Comparison of ENCODE assay signal across 13 cellular contexts in the genomic region with DNA sequence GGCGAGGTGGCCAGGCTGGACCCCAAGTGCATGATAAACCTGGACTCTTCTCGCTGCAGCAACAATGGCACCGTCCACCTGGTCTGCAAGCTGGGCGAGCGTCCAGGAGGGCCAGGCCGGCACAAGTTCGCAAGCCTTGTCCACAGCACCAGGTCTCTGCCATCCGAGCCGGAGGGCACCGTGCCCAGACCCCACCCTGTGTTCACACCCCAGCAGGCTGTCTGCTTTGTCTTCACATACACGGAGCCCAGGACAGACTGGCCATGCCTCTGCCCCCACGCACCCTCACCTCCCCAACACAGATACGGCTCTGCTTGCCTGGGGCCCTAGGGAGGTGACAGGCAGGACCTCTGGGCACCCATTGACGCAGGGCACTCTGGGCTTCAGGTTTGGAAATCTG. TPM values are rescaled to one million over a fixed set of nuclear protein-coding genes. Genes with fewer than 3 reads are reported as not detected.
A peak's percentile ranks its signal among the peaks of the same experiment; 100 is the strongest.
DNase-seq lines count a peak whose midpoint lies in the region; ATAC-seq, FAIRE-seq and TF ChIP-seq lines count a peak whose summit lies in the region.
"Not testable (repeated sequence)": the region's sequence is repeated elsewhere in the genome, so short reads cannot be mapped to it uniquely, and the experiment has no call there.
"Had no signal": no experiment of that assay in that cellular context is flagged by ENCODE, and none has a peak within 500 bp of the region (broad histone marks: within the 10 kb centered on the region; RNA-seq: fewer than 3 reads in every experiment).

No MANE protein-coding gene starts in this region.

- not testable (repeated sequence) for H3K9me3 ChIP-seq in HepG2 (ENCODE audit: low read length); naive thymus-derived CD4-positive, alpha-beta T cell (ENCODE audit: control insufficient read depth in 2 of 3, low read length in 3 of 3); upper lobe of left lung

- CTCF ChIA-PET in HepG2 (lab: Yijun Ruan, JAX; ENCODE audit: low intra/inter-chr PET ratio, low total read pairs); naive thymus-derived CD4-positive, alpha-beta T cell (lab: Charles Lee): not testable (repeated sequence)

- not testable (repeated sequence) for TF ChIP-seq RAD21 in HepG2 (CRISPR knock-in tag; IDR thresholded peaks at IDR 0.05)

- in situ Hi-C loops in HepG2 (cut with HindIII; ENCODE audit: extremely low pct_ligation_motif_present, low pct_unique_long_range_greater_than_20kb): not testable (repeated sequence)

- H3K27ac ChIP-seq in HepG2 (ENCODE audit: extremely low read length, insufficient read depth, low read length); naive thymus-derived CD4-positive, alpha-beta T cell (ENCODE audit: low read depth, low read length); upper lobe of left lung: not testable (repeated sequence)

- not testable (repeated sequence) for H3K4me3 ChIP-seq in HepG2 (replicated peaks in 1 of 3; ENCODE audit: insufficient read depth in 1 of 3, low read depth in 2 of 3, low read length in 3 of 3); naive thymus-derived CD4-positive, alpha-beta T cell (ENCODE audit: low read length); upper lobe of left lung

- not testable (repeated sequence) for H3K36me3 ChIP-seq in HepG2 (replicated peaks in 1 of 2; ENCODE audit: control insufficient read depth in 1 of 2, insufficient read depth in 2 of 2, low read length in 2 of 2); naive thymus-derived CD4-positive, alpha-beta T cell (ENCODE audit: control insufficient read depth in 2 of 3, insufficient read depth in 3 of 3, low read length in 3 of 3); upper lobe of left lung

- not testable (repeated sequence) for TF ChIP-seq EP300 in HepG2 (IDR thresholded peaks at IDR 0.05; ENCODE audit: low read depth in 2 of 2, low read length in 2 of 2); HepG2 (CRISPR knock-in tag; IDR thresholded peaks at IDR 0.05; ENCODE audit: borderline replicate concordance); upper lobe of left lung (IDR thresholded peaks at IDR 0.05)

- not testable (repeated sequence) for FAIRE-seq in HepG2 (lab: Jason Lieb, UNC)

- not testable (repeated sequence) for H3K27me3 ChIP-seq in HepG2 (ENCODE audit: control insufficient read depth in 1 of 2, insufficient read depth in 2 of 2, low read length in 2 of 2); naive thymus-derived CD4-positive, alpha-beta T cell (ENCODE audit: control insufficient read depth in 2 of 2, insufficient read depth in 2 of 2, low read length in 2 of 2); upper lobe of left lung

- not testable (repeated sequence) for H4K20me1 ChIP-seq in HepG2 (ENCODE audit: insufficient read depth, low read length)

- not testable (repeated sequence) for TF ChIP-seq POLR2A in HepG2 (IDR thresholded peaks at IDR 0.05; ENCODE audit: insufficient read depth in 1 of 2, low read depth in 2 of 2, low read length in 2 of 2); upper lobe of left lung (IDR thresholded peaks at IDR 0.05)

- H3K4me1 ChIP-seq in HepG2 (ENCODE audit: insufficient read depth, low read length); naive thymus-derived CD4-positive, alpha-beta T cell (ENCODE audit: control insufficient read depth in 2 of 2, insufficient read depth in 2 of 2, low read length in 2 of 2); upper lobe of left lung: not testable (repeated sequence)

- TF ChIP-seq CTCF in HepG2 (CRISPR knock-in tag; IDR thresholded peaks at IDR 0.05); upper lobe of left lung (IDR thresholded peaks at IDR 0.05): not testable (repeated sequence)

- H3K79me2 ChIP-seq in HepG2 (ENCODE audit: insufficient read depth, low read length): not testable (repeated sequence)

- H3K27ac Mint-ChIP-seq in activated naive CD8-positive, alpha-beta T cell treated with anti-CD3 and anti-CD28 coated beads, Interleukin-2, amount 50 U/mL, for 24 hours; naive thymus-derived CD4-positive, alpha-beta T cell; stimulated activated memory B cell treated with anti-CD40 and anti-IgM and Interleukin-4, amounts not matched to agents 10 μg/mL and 1 μg/mL and 100 μg/mL, for 72 hours: not testable (repeated sequence)

- not testable (repeated sequence) for H3K4me3 Mint-ChIP-seq in activated naive CD8-positive, alpha-beta T cell treated with anti-CD3 and anti-CD28 coated beads, Interleukin-2, amount 50 U/mL, for 24 hours; naive thymus-derived CD4-positive, alpha-beta T cell; stimulated activated memory B cell treated with anti-CD40 and anti-IgM and Interleukin-4, amounts not matched to agents 10 μg/mL and 1 μg/mL and 100 μg/mL, for 72 hours

- not testable (repeated sequence) for H3K9ac ChIP-seq in HepG2 (ENCODE audit: insufficient read depth, low read depth, low read length)

- WGBS in HepG2 (ENCODE audit: low lambda C conversion rate): no CpG with 5 or more reads among the region's 14 CpGs
- WGBS in upper lobe of left lung, 2 donors: no CpG with 5 or more reads among the region's 14 CpGs

- DNase-seq in activated naive CD8-positive, alpha-beta T cell treated with anti-CD3 and anti-CD28 coated beads, Interleukin-2, amount 50 U/mL, for 24 hours; Right ventricle myocardium inferior (ENCODE audit: missing footprints); left ventricle myocardium superior; HepG2 (ENCODE audit: low spot score); naive thymus-derived CD4-positive, alpha-beta T cell; upper lobe of left lung: not testable (repeated sequence)

- peak; percentile 22 for ATAC-seq in activated naive CD8-positive, alpha-beta T cell treated with anti-CD3 and anti-CD28 coated beads, Interleukin-2, amount 50 U/mL, for 24 hours
- ATAC-seq in Right ventricle myocardium inferior: peak; percentile 15
- peak; percentile 24 for ATAC-seq in left ventricle myocardium superior
- peak; percentile 12; the same call in 2 of the 3 replicates for ATAC-seq in HepG2
- ATAC-seq in naive thymus-derived CD4-positive, alpha-beta T cell: peak; percentile 8
- peak; percentile 5 for ATAC-seq in stimulated activated memory B cell treated with anti-CD40 and anti-IgM and Interleukin-4, amounts not matched to agents 10 μg/mL and 1 μg/mL and 100 μg/mL, for 72 hours
- peak; percentile 46 to 54 for ATAC-seq in upper lobe of left lung (ENCODE audit: low FRiP score in 2 of 2)

- POLR2A ChIA-PET in HepG2 (lab: Yijun Ruan, JAX); naive thymus-derived CD4-positive, alpha-beta T cell (lab: Charles Lee): not testable (repeated sequence)

- not testable (repeated sequence) for BruUV-seq in HepG2 (replicated peaks; lab: Mats Ljungman, UMichigan)

- H3K36me3 Mint-ChIP-seq in activated naive CD8-positive, alpha-beta T cell treated with anti-CD3 and anti-CD28 coated beads, Interleukin-2, amount 50 U/mL, for 24 hours (ENCODE audit: low read depth); naive thymus-derived CD4-positive, alpha-beta T cell; stimulated activated memory B cell treated with anti-CD40 and anti-IgM and Interleukin-4, amounts not matched to agents 10 μg/mL and 1 μg/mL and 100 μg/mL, for 72 hours: not testable (repeated sequence)

- not testable (repeated sequence) for H3K9me3 Mint-ChIP-seq in activated naive CD8-positive, alpha-beta T cell treated with anti-CD3 and anti-CD28 coated beads, Interleukin-2, amount 50 U/mL, for 24 hours; naive thymus-derived CD4-positive, alpha-beta T cell; stimulated activated memory B cell treated with anti-CD40 and anti-IgM and Interleukin-4, amounts not matched to agents 10 μg/mL and 1 μg/mL and 100 μg/mL, for 72 hours

- H2AFZ ChIP-seq in HepG2 (ENCODE audit: low read length): not testable (repeated sequence)

- intact Hi-C loops in Right ventricle myocardium inferior (cut with DNase I); left ventricle myocardium superior (cut with micrococcal nuclease); HepG2 (cut with micrococcal nuclease; ENCODE audit: unreplicated experiment); naive thymus-derived CD4-positive, alpha-beta T cell (cut with micrococcal nuclease): not testable (repeated sequence)

- H3K4me2 ChIP-seq in HepG2 (ENCODE audit: low read depth, low read length): not testable (repeated sequence)

- not testable (repeated sequence) for H3K4me1 Mint-ChIP-seq in activated naive CD8-positive, alpha-beta T cell treated with anti-CD3 and anti-CD28 coated beads, Interleukin-2, amount 50 U/mL, for 24 hours; naive thymus-derived CD4-positive, alpha-beta T cell; stimulated activated memory B cell treated with anti-CD40 and anti-IgM and Interleukin-4, amounts not matched to agents 10 μg/mL and 1 μg/mL and 100 μg/mL, for 72 hours

- H3K27me3 Mint-ChIP-seq in activated naive CD8-positive, alpha-beta T cell treated with anti-CD3 and anti-CD28 coated beads, Interleukin-2, amount 50 U/mL, for 24 hours; naive thymus-derived CD4-positive, alpha-beta T cell; stimulated activated memory B cell treated with anti-CD40 and anti-IgM and Interleukin-4, amounts not matched to agents 10 μg/mL and 1 μg/mL and 100 μg/mL, for 72 hours: not testable (repeated sequence)

RNA-seq across cellular contexts. Expression of gene POTEG, which starts 53.5 kb away (rescaled TPM):
- total RNA-seq in Right ventricle myocardium inferior: not detected
- not detected for total RNA-seq in left ventricle myocardium superior
- not detected in 2 replicates for total RNA-seq in HepG2 (2016; rRNA removed; fragmentation: Illumina TruSeq; extraction: Trizol)
- not detected in 2 replicates for total RNA-seq in HepG2 (2016; cell fraction: cytosol; rRNA removed; fragmentation: Illumina TruSeq; extraction: Trizol; ENCODE audit: low read depth)
- total RNA-seq in HepG2 (2016; cell fraction: insoluble cytoplasmic fraction; rRNA removed; fragmentation: Illumina TruSeq; extraction: Trizol): not detected in 2 replicates
- total RNA-seq in HepG2 (2016; cell fraction: membrane; rRNA removed; fragmentation: Illumina TruSeq; extraction: Trizol): not detected in 2 replicates
- not detected in 2 replicates for total RNA-seq in HepG2 (2016; cell fraction: nucleus; rRNA removed; fragmentation: Illumina TruSeq; extraction: Trizol)
- not detected in 2 replicates for polyA plus RNA-seq in HepG2 (2011; rRNA removed)
- polyA plus RNA-seq in HepG2 (2011; cell fraction: cytosol; rRNA removed): not detected in 2 replicates
- not detected in 2 replicates for polyA plus RNA-seq in HepG2 (2011; cell fraction: nucleus; rRNA removed)
- polyA plus RNA-seq in HepG2 (2012): not detected in 2 replicates
- not detected in 2 replicates for polyA plus RNA-seq in HepG2 (2016; cell fraction: cytosol; fragmentation: Illumina TruSeq; extraction: Trizol; ENCODE audit: low read depth)
- polyA plus RNA-seq in HepG2 (2016; cell fraction: insoluble cytoplasmic fraction; fragmentation: Illumina TruSeq; extraction: Trizol; ENCODE audit: low read depth): not detected in 2 replicates
- not detected in 2 replicates for polyA plus RNA-seq in HepG2 (2016; cell fraction: membrane; fragmentation: Illumina TruSeq; extraction: Trizol; ENCODE audit: low read depth)
- polyA plus RNA-seq in HepG2 (2016; cell fraction: nucleus; fragmentation: Illumina TruSeq; extraction: Trizol; ENCODE audit: insufficient read depth, low read depth): not detected in 2 replicates
- not detected in 2 replicates for polyA minus RNA-seq in HepG2 (2011; rRNA and poly(A)+ RNA removed; ENCODE audit: low replicate concordance)
- not detected in 2 replicates for polyA minus RNA-seq in HepG2 (2011; cell fraction: cytosol; rRNA and poly(A)+ RNA removed)
- not detected in 2 replicates for polyA minus RNA-seq in HepG2 (2011; cell fraction: nucleus; rRNA and poly(A)+ RNA removed)
- total RNA-seq in naive thymus-derived CD4-positive, alpha-beta T cell: not detected
- not detected for polyA plus RNA-seq in naive thymus-derived CD4-positive, alpha-beta T cell
- not detected for total RNA-seq in upper lobe of left lung
- total RNA-seq: A172; A673; Calu3; CD4-positive, alpha-beta memory T cell; HFFc6 had no signal
- polyA plus RNA-seq: BJ; CD4-positive, alpha-beta memory T cell had no signal
